1 cellular context compared by ENCODE assay signal in genomic region chr12:56103823-56104108, GRCh38.
TF ChIP-seq lines count a peak whose summit lies in the region.

No MANE protein-coding gene starts in this region.

TF ChIP-seq in GM23338, 12 proteins besides CTCF, POLR2A, EP300 and RAD21 (continued from another document):
- TF ChIP-seq, protein P1, sequence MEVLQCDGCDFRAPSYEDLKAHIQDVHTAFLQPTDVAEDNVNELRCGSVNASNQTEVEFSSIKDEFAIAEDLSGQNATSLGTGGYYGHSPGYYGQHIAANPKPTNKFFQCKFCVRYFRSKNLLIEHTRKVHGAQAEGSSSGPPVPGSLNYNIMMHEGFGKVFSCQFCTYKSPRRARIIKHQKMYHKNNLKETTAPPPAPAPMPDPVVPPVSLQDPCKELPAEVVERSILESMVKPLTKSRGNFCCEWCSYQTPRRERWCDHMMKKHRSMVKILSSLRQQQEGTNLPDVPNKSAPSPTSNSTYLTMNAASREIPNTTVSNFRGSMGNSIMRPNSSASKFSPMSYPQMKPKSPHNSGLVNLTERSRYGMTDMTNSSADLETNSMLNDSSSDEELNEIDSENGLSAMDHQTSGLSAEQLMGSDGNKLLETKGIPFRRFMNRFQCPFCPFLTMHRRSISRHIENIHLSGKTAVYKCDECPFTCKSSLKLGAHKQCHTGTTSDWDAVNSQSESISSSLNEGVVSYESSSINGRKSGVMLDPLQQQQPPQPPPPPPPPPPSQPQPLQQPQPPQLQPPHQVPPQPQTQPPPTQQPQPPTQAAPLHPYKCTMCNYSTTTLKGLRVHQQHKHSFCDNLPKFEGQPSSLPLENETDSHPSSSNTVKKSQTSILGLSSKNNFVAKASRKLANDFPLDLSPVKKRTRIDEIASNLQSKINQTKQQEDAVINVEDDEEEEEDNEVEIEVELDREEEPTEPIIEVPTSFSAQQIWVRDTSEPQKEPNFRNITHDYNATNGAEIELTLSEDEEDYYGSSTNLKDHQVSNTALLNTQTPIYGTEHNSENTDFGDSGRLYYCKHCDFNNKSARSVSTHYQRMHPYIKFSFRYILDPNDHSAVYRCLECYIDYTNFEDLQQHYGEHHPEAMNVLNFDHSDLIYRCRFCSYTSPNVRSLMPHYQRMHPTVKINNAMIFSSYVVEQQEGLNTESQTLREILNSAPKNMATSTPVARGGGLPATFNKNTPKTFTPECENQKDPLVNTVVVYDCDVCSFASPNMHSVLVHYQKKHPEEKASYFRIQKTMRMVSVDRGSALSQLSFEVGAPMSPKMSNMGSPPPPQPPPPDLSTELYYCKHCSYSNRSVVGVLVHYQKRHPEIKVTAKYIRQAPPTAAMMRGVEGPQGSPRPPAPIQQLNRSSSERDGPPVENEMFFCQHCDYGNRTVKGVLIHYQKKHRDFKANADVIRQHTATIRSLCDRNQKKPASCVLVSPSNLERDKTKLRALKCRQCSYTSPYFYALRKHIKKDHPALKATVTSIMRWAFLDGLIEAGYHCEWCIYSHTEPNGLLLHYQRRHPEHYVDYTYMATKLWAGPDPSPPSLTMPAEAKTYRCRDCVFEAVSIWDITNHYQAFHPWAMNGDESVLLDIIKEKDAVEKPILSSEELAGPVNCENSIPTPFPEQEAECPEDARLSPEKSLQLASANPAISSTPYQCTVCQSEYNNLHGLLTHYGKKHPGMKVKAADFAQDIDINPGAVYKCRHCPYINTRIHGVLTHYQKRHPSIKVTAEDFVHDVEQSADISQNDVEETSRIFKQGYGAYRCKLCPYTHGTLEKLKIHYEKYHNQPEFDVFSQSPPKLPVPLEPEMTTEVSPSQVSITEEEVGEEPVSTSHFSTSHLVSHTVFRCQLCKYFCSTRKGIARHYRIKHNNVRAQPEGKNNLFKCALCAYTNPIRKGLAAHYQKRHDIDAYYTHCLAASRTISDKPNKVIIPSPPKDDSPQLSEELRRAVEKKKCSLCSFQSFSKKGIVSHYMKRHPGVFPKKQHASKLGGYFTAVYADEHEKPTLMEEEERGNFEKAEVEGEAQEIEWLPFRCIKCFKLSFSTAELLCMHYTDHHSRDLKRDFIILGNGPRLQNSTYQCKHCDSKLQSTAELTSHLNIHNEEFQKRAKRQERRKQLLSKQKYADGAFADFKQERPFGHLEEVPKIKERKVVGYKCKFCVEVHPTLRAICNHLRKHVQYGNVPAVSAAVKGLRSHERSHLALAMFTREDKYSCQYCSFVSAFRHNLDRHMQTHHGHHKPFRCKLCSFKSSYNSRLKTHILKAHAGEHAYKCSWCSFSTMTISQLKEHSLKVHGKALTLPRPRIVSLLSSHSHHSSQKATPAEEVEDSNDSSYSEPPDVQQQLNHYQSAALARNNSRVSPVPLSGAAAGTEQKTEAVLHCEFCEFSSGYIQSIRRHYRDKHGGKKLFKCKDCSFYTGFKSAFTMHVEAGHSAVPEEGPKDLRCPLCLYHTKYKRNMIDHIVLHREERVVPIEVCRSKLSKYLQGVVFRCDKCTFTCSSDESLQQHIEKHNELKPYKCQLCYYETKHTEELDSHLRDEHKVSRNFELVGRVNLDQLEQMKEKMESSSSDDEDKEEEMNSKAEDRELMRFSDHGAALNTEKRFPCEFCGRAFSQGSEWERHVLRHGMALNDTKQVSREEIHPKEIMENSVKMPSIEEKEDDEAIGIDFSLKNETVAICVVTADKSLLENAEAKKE (CRISPR knock-in tag; IDR thresholded peaks at IDR 0.05): no peak
- TF ChIP-seq ETS1 (IDR thresholded peaks at IDR 0.05) (no peak), ZNF331 (CRISPR knock-in tag; IDR thresholded peaks at IDR 0.05; ENCODE audit: low read depth) (no peak), POLR2AphosphoS5 (IDR thresholded peaks at IDR 0.05; ENCODE audit: low read depth) (no peak), ZNF114 (CRISPR knock-in tag; IDR thresholded peaks at IDR 0.05) (no peak), JUNB (IDR thresholded peaks at IDR 0.05; ENCODE audit: unreplicated experiment) (no peak), EZH2 (IDR thresholded peaks at IDR 0.05; ENCODE audit: low read depth, unreplicated experiment) (no peak), CREB1 (CRISPR knock-in tag; IDR thresholded peaks at IDR 0.05; ENCODE audit: low read depth) (no peak)
- TF ChIP-seq, protein P2, sequence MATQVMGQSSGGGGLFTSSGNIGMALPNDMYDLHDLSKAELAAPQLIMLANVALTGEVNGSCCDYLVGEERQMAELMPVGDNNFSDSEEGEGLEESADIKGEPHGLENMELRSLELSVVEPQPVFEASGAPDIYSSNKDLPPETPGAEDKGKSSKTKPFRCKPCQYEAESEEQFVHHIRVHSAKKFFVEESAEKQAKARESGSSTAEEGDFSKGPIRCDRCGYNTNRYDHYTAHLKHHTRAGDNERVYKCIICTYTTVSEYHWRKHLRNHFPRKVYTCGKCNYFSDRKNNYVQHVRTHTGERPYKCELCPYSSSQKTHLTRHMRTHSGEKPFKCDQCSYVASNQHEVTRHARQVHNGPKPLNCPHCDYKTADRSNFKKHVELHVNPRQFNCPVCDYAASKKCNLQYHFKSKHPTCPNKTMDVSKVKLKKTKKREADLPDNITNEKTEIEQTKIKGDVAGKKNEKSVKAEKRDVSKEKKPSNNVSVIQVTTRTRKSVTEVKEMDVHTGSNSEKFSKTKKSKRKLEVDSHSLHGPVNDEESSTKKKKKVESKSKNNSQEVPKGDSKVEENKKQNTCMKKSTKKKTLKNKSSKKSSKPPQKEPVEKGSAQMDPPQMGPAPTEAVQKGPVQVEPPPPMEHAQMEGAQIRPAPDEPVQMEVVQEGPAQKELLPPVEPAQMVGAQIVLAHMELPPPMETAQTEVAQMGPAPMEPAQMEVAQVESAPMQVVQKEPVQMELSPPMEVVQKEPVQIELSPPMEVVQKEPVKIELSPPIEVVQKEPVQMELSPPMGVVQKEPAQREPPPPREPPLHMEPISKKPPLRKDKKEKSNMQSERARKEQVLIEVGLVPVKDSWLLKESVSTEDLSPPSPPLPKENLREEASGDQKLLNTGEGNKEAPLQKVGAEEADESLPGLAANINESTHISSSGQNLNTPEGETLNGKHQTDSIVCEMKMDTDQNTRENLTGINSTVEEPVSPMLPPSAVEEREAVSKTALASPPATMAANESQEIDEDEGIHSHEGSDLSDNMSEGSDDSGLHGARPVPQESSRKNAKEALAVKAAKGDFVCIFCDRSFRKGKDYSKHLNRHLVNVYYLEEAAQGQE (IDR thresholded peaks at IDR 0.05; ENCODE audit: unreplicated experiment): no peak
